In the genomic region with DNA sequence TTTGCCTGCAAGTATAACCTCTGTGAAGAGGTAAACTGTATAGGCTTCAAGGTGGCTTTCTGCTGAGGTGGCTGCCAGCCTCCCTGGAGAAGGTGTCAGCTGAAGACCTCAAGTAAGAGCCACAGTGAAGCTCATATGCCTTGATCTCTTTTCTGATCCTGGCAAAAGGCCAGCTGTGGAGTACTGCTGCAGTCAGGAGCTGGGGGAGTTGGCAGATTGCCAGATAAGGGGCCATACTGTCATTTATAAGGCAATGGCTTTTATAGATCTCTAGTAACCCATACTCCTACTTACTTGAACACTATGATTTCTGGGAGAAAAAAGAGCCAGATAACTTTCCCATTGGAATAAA, we compare ENCODE assay signal across 9 cellular contexts. TPM values are rescaled to one million over a fixed set of nuclear protein-coding genes. Genes with fewer than 3 reads are reported as not detected.
DNase-seq lines count a peak whose midpoint lies in the region; ATAC-seq lines count a peak whose summit lies in the region.
"Had no signal": no experiment of that assay in that cellular context is flagged by ENCODE, and none has a peak within 500 bp of the region (broad histone marks: within the 10 kb centered on the region; RNA-seq: fewer than 3 reads in every experiment).

No MANE protein-coding gene starts in this region.

- DNase-seq in NCI-H1092 treated with DMSO at 0.1 percent for 48 hours (lab: John Stamatoyannopoulos, UW) (peak; percentile 89), SHP77 (lab: John Stamatoyannopoulos, UW) (peak; percentile 86 to 95), left lobe of liver (ENCODE audit: low spot score) (no peak)
- peak; percentile 31 for DNase-seq in activated naive CD8-positive, alpha-beta T cell treated with anti-CD3 and anti-CD28 coated beads, Interleukin-2, amount 50 U/mL, for 16 hours (ENCODE audit: low read depth, low spot score)
- peak; percentile 37 for DNase-seq in stimulated activated CD4-positive, alpha-beta T cell treated with anti-CD3 and anti-CD28 coated beads, Interleukin-2, amount 100 ng/mL, for 4 hours (ENCODE audit: low read depth)

- no peak for ATAC-seq in HG03432 (IDR thresholded peaks at IDR 0.05; ENCODE audit: unreplicated experiment)
- no peak for ATAC-seq in left lobe of liver
- ATAC-seq in HG03097 (IDR thresholded peaks at IDR 0.05; ENCODE audit: low FRiP score, unreplicated experiment): no peak
- no peak for ATAC-seq in GM18873 (IDR thresholded peaks at IDR 0.05; ENCODE audit: low FRiP score, unreplicated experiment)
- ATAC-seq: body of pancreas had no signal

RNA-seq across cellular contexts. Expression of a gene that starts 8.8 kb away (rescaled TPM):
- 3.0 TPM for total RNA-seq in left lobe of liver
